ENCODE assay signal across 9 cellular contexts in genomic region chr1:25821630-25822091, GRCh38. TPM values are rescaled to one million over a fixed set of nuclear protein-coding genes. Genes with fewer than 3 reads are reported as not detected.
A peak's percentile ranks its signal among the peaks of the same experiment; 100 is the strongest.
DNase-seq lines count a peak whose midpoint lies in the region; ATAC-seq, FAIRE-seq and TF ChIP-seq lines count a peak whose summit lies in the region.
"Had no signal": no experiment of that assay in that cellular context is flagged by ENCODE, and none has a peak within 500 bp of the region (broad histone marks: within the 10 kb centered on the region; RNA-seq: fewer than 3 reads in every experiment).

No MANE protein-coding gene starts in this region.

- no peaks in the 10 kb centered on the region for H3K9me3 ChIP-seq in cardiac muscle cell (ENCODE audit: low read depth)
- H3K9me3 ChIP-seq in keratinocyte (ENCODE audit: control insufficient read depth, low read depth, low read length): no peaks in the 10 kb centered on the region

- peaks cover 37% of the 10 kb centered on the region for H3K4me1 ChIP-seq in cardiac muscle cell (ENCODE audit: low read depth)
- H3K4me1 ChIP-seq in keratinocyte (ENCODE audit: control insufficient read depth, extremely low read depth, insufficient read depth, low read length): peaks cover 36% of the 10 kb centered on the region

- peaks cover under 1% of the 10 kb centered on the region for H3K9me1 ChIP-seq in keratinocyte (ENCODE audit: control insufficient read depth, extremely low read depth, insufficient read depth, low read length)

- H3K4me3 Mint-ChIP-seq in activated naive CD8-positive, alpha-beta T cell treated with anti-CD3 and anti-CD28 coated beads, Interleukin-2, amount 50 U/mL, for 24 hours: peak overlapping the region; percentile 90
- peak overlapping the region; percentile 96 for H3K4me3 Mint-ChIP-seq in type B pancreatic cell

- H3K79me2 ChIP-seq in keratinocyte (ENCODE audit: control insufficient read depth, insufficient read depth, low read length): peaks cover 22% of the 10 kb centered on the region

- intact Hi-C loops in cardiac septum (cut with DNase I): loop anchor here (5.0 kb wide), 1 partner anchor 176 kb away; the partner anchor contains the start of gene PAFAH2

- H3K4me2 ChIP-seq in keratinocyte (ENCODE audit: control insufficient read depth, extremely low read depth, insufficient read depth, low read depth, low read length): peak overlapping the region; percentile 76

- H3K27ac ChIP-seq in cardiac muscle cell (peak overlapping the region; percentile 95), keratinocyte (ENCODE audit: control insufficient read depth, insufficient read depth, low read length) (no peak overlapping the region)

- no peaks in the 10 kb centered on the region for H3K36me3 Mint-ChIP-seq in activated naive CD8-positive, alpha-beta T cell treated with anti-CD3 and anti-CD28 coated beads, Interleukin-2, amount 50 U/mL, for 24 hours (ENCODE audit: low read depth)
- H3K36me3 Mint-ChIP-seq in type B pancreatic cell: peaks cover 8% of the 10 kb centered on the region

- no peak overlapping the region for H3K9ac ChIP-seq in keratinocyte (ENCODE audit: control insufficient read depth, extremely low read depth, insufficient read depth, low read length)

- ATAC-seq in activated naive CD8-positive, alpha-beta T cell treated with anti-CD3 and anti-CD28 coated beads, Interleukin-2, amount 50 U/mL, for 24 hours: no peak

- H3K27me3 ChIP-seq in cardiac muscle cell: no peaks in the 10 kb centered on the region
- no peaks in the 10 kb centered on the region for H3K27me3 ChIP-seq in keratinocyte (ENCODE audit: control insufficient read depth, extremely low read depth, insufficient read depth, low read length)

- FAIRE-seq in keratinocyte (lab: Jason Lieb, UNC): no peak

- no peaks in the 10 kb centered on the region for H4K20me1 ChIP-seq in keratinocyte (ENCODE audit: control insufficient read depth, extremely low read depth, insufficient read depth, low read length)

- dilution Hi-C loops in keratinocyte (cut with MboI; ENCODE audit: extremely low pct_ligation_motif_present, low sequenced_read_pairs): no loop called here

- DNase-seq in cardiac muscle cell (ENCODE audit: low read depth in 1 of 2, low spot score in 1 of 2) (peak in 1 of 2 donors; percentile 32), cardiac septum (ENCODE audit: low spot score) (no peak), keratinocyte (ENCODE audit: low read depth, low spot score) (no peak), type B pancreatic cell (ENCODE audit: extremely low spot score, unreplicated experiment) (no peak), globus pallidus (ENCODE audit: low spot score) (no peak), LoVo (ENCODE audit: low spot score) (no peak), cerebellar cortex (ENCODE audit: low spot score) (no peak)
- DNase-seq in activated naive CD8-positive, alpha-beta T cell treated with anti-CD3 and anti-CD28 coated beads, Interleukin-2, amount 50 U/mL, for 24 hours: no peak
- DNase-seq: stimulated activated CD4-positive, alpha-beta T cell treated with anti-CD3 and anti-CD28 coated beads, Interleukin-1b, Interleukin-23, amount 100 ng/mL, for 48 hours had no signal

- peak overlapping the region; percentile 76 for H3K4me3 ChIP-seq in cardiac muscle cell
- no peak overlapping the region for H3K4me3 ChIP-seq in keratinocyte (ENCODE audit: control insufficient read depth in 2 of 3, extremely low read depth in 1 of 3, insufficient read depth in 2 of 3, low read depth in 1 of 3, low read length in 3 of 3)

- H3K9me3 Mint-ChIP-seq in activated naive CD8-positive, alpha-beta T cell treated with anti-CD3 and anti-CD28 coated beads, Interleukin-2, amount 50 U/mL, for 24 hours: no peaks in the 10 kb centered on the region
- no peaks in the 10 kb centered on the region for H3K9me3 Mint-ChIP-seq in type B pancreatic cell

- TF ChIP-seq CTCF in cardiac muscle cell (IDR thresholded peaks at IDR 0.05; ENCODE audit: low read depth, low read length) (no peak), keratinocyte (optimal IDR thresholded peaks at IDR 0.05 in 1 of 3, IDR thresholded peaks at IDR 0.05 in 1 of 3, conservative IDR thresholded peaks at IDR 0.05 in 1 of 3; ENCODE audit: extremely low read depth in 1 of 3, insufficient read depth in 2 of 3, low read length in 3 of 3) (no peak), type B pancreatic cell (conservative IDR thresholded peaks at IDR 0.05) (no peak)

- H3K4me1 Mint-ChIP-seq in activated naive CD8-positive, alpha-beta T cell treated with anti-CD3 and anti-CD28 coated beads, Interleukin-2, amount 50 U/mL, for 24 hours: peaks cover 28% of the 10 kb centered on the region
- H3K4me1 Mint-ChIP-seq in type B pancreatic cell (ENCODE audit: unreplicated experiment): peaks cover 36% of the 10 kb centered on the region

- H3K36me3 ChIP-seq in cardiac muscle cell (peaks cover 3% of the 10 kb centered on the region), keratinocyte (ENCODE audit: control insufficient read depth in 2 of 2, extremely low read depth in 1 of 2, insufficient read depth in 2 of 2, low read length in 2 of 2) (peaks cover 7 to 15% of the 10 kb centered on the region in 2 experiments)

- no peaks in the 10 kb centered on the region for H3K27me3 Mint-ChIP-seq in activated naive CD8-positive, alpha-beta T cell treated with anti-CD3 and anti-CD28 coated beads, Interleukin-2, amount 50 U/mL, for 24 hours
- no peaks in the 10 kb centered on the region for H3K27me3 Mint-ChIP-seq in type B pancreatic cell

- H3K27ac Mint-ChIP-seq in activated naive CD8-positive, alpha-beta T cell treated with anti-CD3 and anti-CD28 coated beads, Interleukin-2, amount 50 U/mL, for 24 hours: peak overlapping the region; percentile 7
- peak overlapping the region; percentile 61 for H3K27ac Mint-ChIP-seq in type B pancreatic cell

- no peak overlapping the region for H2AFZ ChIP-seq in keratinocyte (ENCODE audit: control insufficient read depth, low read length)

RNA-seq across cellular contexts. Expression of gene MTFR1L, which starts 1.9 kb away (rescaled TPM):
- 158 and 197 TPM in 2 replicates for total RNA-seq in cardiac muscle cell
- 251 and 266 TPM in 2 replicates for polyA plus RNA-seq in cardiac muscle cell
- 187 TPM for total RNA-seq in cardiac septum
- 31.6 to 37.3 TPM (median 32.6 TPM) in 3 replicates for polyA plus RNA-seq in keratinocyte
- 7.1 TPM for polyA plus RNA-seq in keratinocyte (2011; ENCODE audit: low read depth)
- polyA plus RNA-seq in keratinocyte (2011; cell fraction: cytosol; rRNA removed): 30.3 and 30.6 TPM in 2 replicates
- 78.6 and 91.6 TPM in 2 replicates for polyA plus RNA-seq in keratinocyte (2011; cell fraction: nucleus; rRNA removed)
- polyA plus RNA-seq in keratinocyte (2012; ENCODE audit: low replicate concordance): 26.6 TPM in 2 replicates
- 24.3 to 38.7 TPM (median 25.7 TPM) in 3 replicates for polyA minus RNA-seq in keratinocyte
- 22.8 TPM for polyA minus RNA-seq in keratinocyte (2011; cell fraction: cytosol; rRNA and poly(A)+ RNA removed)
- polyA minus RNA-seq in keratinocyte (2011; cell fraction: nucleus; rRNA and poly(A)+ RNA removed): 13.7 and 13.9 TPM in 2 replicates
- total RNA-seq in type B pancreatic cell (ENCODE audit: low replicate concordance): 73.5 and 74.5 TPM in 2 replicates

RNA-seq across cellular contexts. Expression of gene SELENON, which starts 21.7 kb away (rescaled TPM):
- total RNA-seq in cardiac muscle cell: 97.3 and 123 TPM in 2 replicates
- polyA plus RNA-seq in cardiac muscle cell: 111 and 130 TPM in 2 replicates
- total RNA-seq in cardiac septum: 53.0 TPM
- polyA plus RNA-seq in keratinocyte: 13.4 to 56.3 TPM (median 15.4 TPM) in 3 replicates
- 1.7 TPM for polyA plus RNA-seq in keratinocyte (2011; ENCODE audit: low read depth)
- 33.8 and 43.7 TPM in 2 replicates for polyA plus RNA-seq in keratinocyte (2011; cell fraction: cytosol; rRNA removed)
- polyA plus RNA-seq in keratinocyte (2011; cell fraction: nucleus; rRNA removed): 53.2 and 65.0 TPM in 2 replicates
- polyA plus RNA-seq in keratinocyte (2012; ENCODE audit: low replicate concordance): 16.7 and 65.0 TPM in 2 replicates
- 22.0 to 167 TPM (median 24.1 TPM) in 3 replicates for polyA minus RNA-seq in keratinocyte
- polyA minus RNA-seq in keratinocyte (2011; cell fraction: cytosol; rRNA and poly(A)+ RNA removed): 43.0 TPM
- polyA minus RNA-seq in keratinocyte (2011; cell fraction: nucleus; rRNA and poly(A)+ RNA removed): 30.9 and 42.4 TPM in 2 replicates
- total RNA-seq in type B pancreatic cell (ENCODE audit: low replicate concordance): 39.8 and 68.7 TPM in 2 replicates

RNA-seq across cellular contexts. Expression of gene AUNIP, which starts 37.6 kb away (rescaled TPM):
- total RNA-seq in cardiac muscle cell (3.0 and 4.4 TPM in 2 replicates), cardiac septum (not detected), type B pancreatic cell (ENCODE audit: low replicate concordance) (3.7 and 7.2 TPM in 2 replicates)
- polyA plus RNA-seq in cardiac muscle cell (4.9 and 5.6 TPM in 2 replicates), keratinocyte (6.2 to 9.3 TPM (median 8.0 TPM) in 3 replicates)
- polyA plus RNA-seq in keratinocyte (2011; ENCODE audit: low read depth): 0.32 TPM
- 4.4 and 8.9 TPM in 2 replicates for polyA plus RNA-seq in keratinocyte (2011; cell fraction: cytosol; rRNA removed)
- 5.5 and 6.3 TPM in 2 replicates for polyA plus RNA-seq in keratinocyte (2011; cell fraction: nucleus; rRNA removed)
- 1.4 and 5.6 TPM in 2 replicates for polyA plus RNA-seq in keratinocyte (2012; ENCODE audit: low replicate concordance)
- polyA minus RNA-seq in keratinocyte: 3.1 to 9.8 TPM (median 5.5 TPM) in 3 replicates
- polyA minus RNA-seq in keratinocyte (2011; cell fraction: cytosol; rRNA and poly(A)+ RNA removed): 4.2 TPM
- polyA minus RNA-seq in keratinocyte (2011; cell fraction: nucleus; rRNA and poly(A)+ RNA removed): 2.6 and 3.2 TPM in 2 replicates

RNA-seq across cellular contexts. Expression of gene PAQR7, which starts 53.8 kb away (rescaled TPM):
- total RNA-seq in cardiac muscle cell: 10.7 and 12.5 TPM in 2 replicates
- polyA plus RNA-seq in cardiac muscle cell: 2.1 and 3.1 TPM in 2 replicates
- 2.4 TPM for total RNA-seq in cardiac septum
- 14.5 to 32.1 TPM (median 21.7 TPM) in 3 replicates for polyA plus RNA-seq in keratinocyte
- 7.0 TPM for polyA plus RNA-seq in keratinocyte (2011; ENCODE audit: low read depth)
- 12.6 and 17.1 TPM in 2 replicates for polyA plus RNA-seq in keratinocyte (2011; cell fraction: cytosol; rRNA removed)
- 40.5 and 47.9 TPM in 2 replicates for polyA plus RNA-seq in keratinocyte (2011; cell fraction: nucleus; rRNA removed)
- 19.1 and 34.6 TPM in 2 replicates for polyA plus RNA-seq in keratinocyte (2012; ENCODE audit: low replicate concordance)
- polyA minus RNA-seq in keratinocyte: 29.5 to 61.0 TPM (median 33.6 TPM) in 3 replicates
- polyA minus RNA-seq in keratinocyte (2011; cell fraction: cytosol; rRNA and poly(A)+ RNA removed): 31.5 TPM
- polyA minus RNA-seq in keratinocyte (2011; cell fraction: nucleus; rRNA and poly(A)+ RNA removed): 29.3 and 35.2 TPM in 2 replicates
- total RNA-seq in type B pancreatic cell (ENCODE audit: low replicate concordance): 24.3 and 41.0 TPM in 2 replicates
